ENCODE assay signal across 25 cellular contexts in the genomic region with DNA sequence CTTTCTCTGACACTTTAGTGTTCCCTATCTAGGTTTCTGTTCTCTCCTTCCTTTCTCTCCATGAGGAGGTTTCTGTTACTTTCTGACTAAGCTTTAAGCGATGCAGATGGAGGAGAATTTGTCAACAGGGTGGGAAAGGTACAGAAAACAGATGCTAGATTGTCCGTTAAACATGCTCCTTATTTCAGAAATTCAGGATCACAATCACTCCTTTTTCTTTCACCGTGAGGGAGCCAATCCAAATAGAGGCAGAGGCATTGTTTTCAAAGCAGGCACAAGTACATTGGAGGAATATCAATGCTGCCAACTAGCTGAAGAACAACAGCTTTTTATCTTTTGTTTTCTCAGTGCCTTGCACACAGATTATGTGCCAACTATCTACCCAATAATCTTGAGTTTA.
"Had no signal": no experiment of that assay in that cellular context is flagged by ENCODE, and none has a peak within 500 bp of the region (broad histone marks: within the 10 kb centered on the region; RNA-seq: fewer than 3 reads in every experiment).

No MANE protein-coding gene starts in this region.

- ATAC-seq: esophagus mucosa; gastrocnemius medialis; heart left ventricle; left cardiac atrium; left lung; natural killer cell; right cardiac atrium; stimulated activated effector memory CD8-positive, alpha-beta T cell treated with anti-CD3 and anti-CD28 coated beads, Interleukin-12 subunit alpha, Interleukin-12 subunit beta, amount 100 ng/mL, for 72 hours had no signal

- DNase-seq: colonic mucosa; effector CD8-positive, alpha-beta T cell; endodermal cell; foreskin fibroblast; gastrocnemius medialis; heart left ventricle; left cardiac atrium; left lung; natural killer cell; right cardiac atrium; sigmoid colon; stimulated activated CD4-positive, alpha-beta T cell treated with anti-CD3 and anti-CD28 coated beads, Interleukin-2, amount 100 ng/mL, for 24 hours; stimulated activated CD4-positive, alpha-beta T cell treated with anti-CD3 and anti-CD28 coated beads, Interleukin-4, amount 100 ng/mL, for 24 hours; stimulated activated naive CD4-positive, alpha-beta T cell treated with Interleukin-2 at 50 U/mL for 16 hours; stomach; upper lobe of left lung had no signal

- H3K27ac ChIP-seq: colonic mucosa, epithelial cell of prostate, gastrocnemius medialis, heart left ventricle, hepatocyte, left lung, neutrophil, parathyroid adenoma, prostate gland, sigmoid colon, stomach, thoracic aorta, tibial nerve, upper lobe of left lung had no signal
